1 cellular context compared by ENCODE assay signal in genomic region chr7:94047965-94048364, GRCh38.
TF ChIP-seq lines count a peak whose summit lies in the region.

No MANE protein-coding gene starts in this region.

TF ChIP-seq in A549, 52 proteins besides CTCF, POLR2A, EP300 and RAD21 (continued from another document):
- TF ChIP-seq PHF8 (IDR thresholded peaks at IDR 0.05; ENCODE audit: borderline replicate concordance, low read depth), result no peak
- no peak for TF ChIP-seq CBX2 (IDR thresholded peaks at IDR 0.05; ENCODE audit: borderline replicate concordance, low read depth)
- TF ChIP-seq REST (IDR thresholded peaks at IDR 0.05), result no peak
